20 cellular contexts compared by ENCODE assay signal in the genomic region with DNA sequence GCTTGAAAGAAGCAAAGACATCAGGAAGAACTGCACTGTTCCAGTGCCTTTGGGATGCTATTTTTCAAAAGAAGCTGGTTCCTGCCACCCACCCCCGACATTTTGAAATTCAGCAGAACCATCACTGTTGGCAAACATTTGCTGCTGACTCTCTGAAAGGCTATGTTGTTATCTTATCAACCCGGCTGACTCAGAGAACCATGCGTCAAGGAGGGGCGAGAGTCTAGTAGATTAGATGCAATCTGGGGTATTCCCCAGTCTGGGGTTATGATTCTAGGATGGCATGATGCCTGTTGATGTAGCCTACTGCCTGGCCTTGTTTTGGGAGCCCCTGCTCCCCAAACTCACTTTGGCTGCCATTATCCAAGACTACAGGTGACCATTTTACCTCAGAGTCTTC.
A peak's percentile ranks its signal among the peaks of the same experiment; 100 is the strongest.
DNase-seq lines count a peak whose midpoint lies in the region; ATAC-seq and TF ChIP-seq lines count a peak whose summit lies in the region.
"Had no signal": no experiment of that assay in that cellular context is flagged by ENCODE, and none has a peak within 500 bp of the region (broad histone marks: within the 10 kb centered on the region; RNA-seq: fewer than 3 reads in every experiment).

No MANE protein-coding gene starts in this region.

- WGBS in right cardiac atrium, result 26% methylated on average over 4 of the region's 4 CpGs

- TF ChIP-seq CTCF in fibroblast of villous mesenchyme (IDR thresholded peaks at IDR 0.05; ENCODE audit: insufficient read depth, low read depth, low read length), result no peak

- intact Hi-C loops in right cardiac atrium (cut with DNase I) (no loop called here), cardiac septum (cut with DNase I) (no loop called here)

- ATAC-seq in right cardiac atrium (peak; percentile 34 to 74), GM21717 (IDR thresholded peaks at IDR 0.05; ENCODE audit: unreplicated experiment) (no peak)
- ATAC-seq: esophagus mucosa, GM23338, HepG2 had no signal

- no peak overlapping the region for H3K27ac ChIP-seq in right cardiac atrium (ENCODE audit: low read length)
- H3K27ac ChIP-seq: ascending aorta, VCaP had no signal

- H3K9ac ChIP-seq in adipocyte (ENCODE audit: low read length), result no peak overlapping the region

- no peaks in the 10 kb centered on the region for H3K36me3 ChIP-seq in adipocyte (ENCODE audit: control insufficient read depth, insufficient read depth, low read length, severe bottlenecking)
- H3K36me3 ChIP-seq: ascending aorta, heart left ventricle had no signal

- peak in 1 of 3 donors; percentile 24 for DNase-seq in right cardiac atrium
- no peak for DNase-seq in cardiac septum (ENCODE audit: low spot score)
- DNase-seq in adipocyte (ENCODE audit: low read depth), result peak; percentile 22
- peak; percentile 93 for DNase-seq in fibroblast of villous mesenchyme (ENCODE audit: low read depth)
- peak; percentile 34 for DNase-seq in stimulated activated CD8-positive, alpha-beta memory T cell treated with anti-CD3 and anti-CD28 coated beads, Interleukin-4, amount 100 ng/mL, for 48 hours
- DNase-seq in hypothalamus (lab: John Stamatoyannopoulos, UW), result no peak
- DNase-seq in cerebellum (ENCODE audit: low spot score), result no peak
- DNase-seq: activated effector memory CD4-positive, alpha-beta T cell treated with anti-CD3 and anti-CD28 coated beads, Interleukin-2, amount 50 U/mL, for 16 hours; dermis blood vessel endothelial cell; heart left ventricle; midbrain; NCI-H1930; substantia nigra; SW 1271 had no signal

- H3K4me3 ChIP-seq in right cardiac atrium (ENCODE audit: low read length) (no peak overlapping the region), adipocyte (ENCODE audit: low read length) (no peak overlapping the region), fibroblast of villous mesenchyme (ENCODE audit: low read depth, low read length) (no peak overlapping the region)
- H3K4me3 ChIP-seq: ascending aorta, GM23338, heart left ventricle had no signal

- H3K9me3 ChIP-seq in right cardiac atrium (ENCODE audit: control insufficient read depth, low read length) (no peaks in the 10 kb centered on the region), adipocyte (ENCODE audit: control insufficient read depth, low read length) (no peaks in the 10 kb centered on the region)
- H3K9me3 ChIP-seq: ascending aorta, heart left ventricle had no signal

- no peaks in the 10 kb centered on the region for H3K4me1 ChIP-seq in right cardiac atrium (ENCODE audit: control insufficient read depth, insufficient read depth, low read length)
- H3K4me1 ChIP-seq in adipocyte (ENCODE audit: control insufficient read depth, insufficient read depth, low read length), result peaks cover 4% of the 10 kb centered on the region
- H3K4me1 ChIP-seq: ascending aorta had no signal

- H3K27me3 ChIP-seq in right cardiac atrium (ENCODE audit: control insufficient read depth, insufficient read depth) (no peaks in the 10 kb centered on the region), adipocyte (replicated peaks; ENCODE audit: control insufficient read depth, insufficient read depth, low read length) (no peaks in the 10 kb centered on the region)
- H3K27me3 ChIP-seq: ascending aorta, heart left ventricle had no signal

Comparison
In these comparisons a context has a peak if more than half of its experiments do, and no peak if none do; other contexts are left out.
1. DNase-seq: peak in adipocyte (single experiment), fibroblast of villous mesenchyme (single experiment) and stimulated activated CD8-positive, alpha-beta memory T cell treated with anti-CD3 and anti-CD28 coated beads, Interleukin-4, amount 100 ng/mL, for 48 hours (single experiment); none in cardiac septum (single experiment), hypothalamus (0 of 51) and cerebellum (single experiment).